In the genomic region with DNA sequence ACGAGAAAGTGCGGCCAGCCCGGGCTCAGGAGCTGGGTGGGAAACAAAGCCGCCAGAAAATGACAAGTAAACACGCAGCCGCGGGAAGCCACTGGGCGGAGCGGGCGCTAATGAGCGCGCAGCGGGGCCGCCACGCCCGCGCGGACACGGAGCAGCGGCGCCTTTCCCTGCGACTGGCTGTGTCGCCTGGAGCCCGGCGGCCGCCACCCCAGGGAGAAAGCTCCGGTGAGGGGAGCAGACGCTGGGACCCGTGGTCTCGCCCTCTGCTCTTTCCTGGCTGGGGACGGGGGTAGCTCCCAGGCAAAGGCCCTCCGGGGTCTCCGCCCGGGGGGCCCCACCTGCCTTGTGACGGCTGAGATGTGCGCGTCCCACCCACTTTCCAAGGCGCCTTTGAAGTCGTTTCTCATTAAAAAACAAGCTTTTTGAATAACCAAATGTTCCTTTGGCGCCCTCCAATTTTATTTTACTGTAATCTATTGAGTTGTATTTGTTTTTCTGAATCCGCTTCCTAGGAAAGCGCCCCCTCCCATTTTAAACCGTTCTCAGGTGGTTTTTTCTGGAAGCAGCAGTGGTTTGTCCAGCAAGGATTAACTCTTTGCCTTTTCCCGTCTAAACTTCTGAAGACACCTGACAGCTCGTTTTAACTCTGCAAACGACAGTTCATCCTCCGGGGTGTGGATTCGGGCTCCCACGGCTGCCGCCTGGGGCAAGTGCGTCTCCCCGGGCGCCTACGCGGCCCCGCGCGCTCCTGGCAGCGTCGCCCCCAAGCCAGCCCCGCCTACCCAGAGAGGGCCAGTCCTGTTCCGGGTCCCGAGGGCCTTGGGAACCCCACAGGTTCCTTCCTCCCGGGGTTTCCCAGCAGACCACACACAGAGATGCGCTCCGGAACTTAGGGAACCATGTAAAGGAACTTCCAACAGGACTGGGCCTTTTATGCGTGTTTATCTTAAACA, we compare ENCODE assay signal across 8 cellular contexts. TPM values are rescaled to one million over a fixed set of nuclear protein-coding genes. Genes with fewer than 3 reads are reported as not detected.
A peak's percentile ranks its signal among the peaks of the same experiment; 100 is the strongest.
DNase-seq lines count a peak whose midpoint lies in the region; ATAC-seq and TF ChIP-seq lines count a peak whose summit lies in the region.

No MANE protein-coding gene starts in this region.

- TF ChIP-seq CTCF in GM12864 (IDR thresholded peaks at IDR 0.05; ENCODE audit: low read depth, low read length, missing control alignments) (no peak), astrocyte of the cerebellum (IDR thresholded peaks at IDR 0.05; ENCODE audit: low read depth, low read length, missing control alignments) (no peak)

- H3K9ac ChIP-seq in subcutaneous abdominal adipose tissue (ENCODE audit: low read length in 5 of 5), result peak overlapping the region in 1 of 5 donors; percentile 35

- in situ Hi-C loops in astrocyte of the cerebellum (cut with HindIII; ENCODE audit: low sequenced_read_pairs), result no loop called here

- H3K4me1 ChIP-seq in subcutaneous abdominal adipose tissue (ENCODE audit: control insufficient read depth in 5 of 5, insufficient read depth in 5 of 5, low read length in 5 of 5), result peaks cover 0 to 19% (median 9%) of the 10 kb centered on the region in 5 donors

- peaks cover 9% of the 10 kb centered on the region; the same call in 1 of the 2 replicates for H3K27me3 ChIP-seq in MG63
- H3K27me3 ChIP-seq in subcutaneous abdominal adipose tissue (ENCODE audit: control insufficient read depth in 5 of 5, insufficient read depth in 4 of 5, low read length in 5 of 5), result peaks cover 6 to 17% (median 8%) of the 10 kb centered on the region in 5 donors

- H3K9me3 ChIP-seq in MG63 (no peaks in the 10 kb centered on the region), subcutaneous abdominal adipose tissue (ENCODE audit: control insufficient read depth in 5 of 5, low read length in 5 of 5) (no peaks in the 10 kb centered on the region)

- ATAC-seq in GM18498 (IDR thresholded peaks at IDR 0.05; ENCODE audit: unreplicated experiment) (no peak), GM19467 (IDR thresholded peaks at IDR 0.05; ENCODE audit: unreplicated experiment) (no peak)

- no peak for DNase-seq in GM12864 (ENCODE audit: low read depth)
- DNase-seq in MG63, result peak; percentile 38
- no peak for DNase-seq in astrocyte of the cerebellum (ENCODE audit: low read depth)
- peak; percentile 19 for DNase-seq in medulla oblongata (ENCODE audit: extremely low spot score)
- no peak for DNase-seq in middle frontal gyrus (ENCODE audit: extremely low spot score, low spot score)

- no peaks in the 10 kb centered on the region for H3K36me3 ChIP-seq in MG63
- H3K36me3 ChIP-seq in subcutaneous abdominal adipose tissue (ENCODE audit: control insufficient read depth in 5 of 5, insufficient read depth in 5 of 5, low read length in 5 of 5), result no peaks in the 10 kb centered on the region

- no peak overlapping the region for H3K27ac ChIP-seq in subcutaneous abdominal adipose tissue (ENCODE audit: low read depth, low read length)

- peak overlapping the region; percentile 16 for H3K4me3 ChIP-seq in GM12864 (ENCODE audit: low read depth, low read length)
- peak overlapping the region; percentile 38 for H3K4me3 ChIP-seq in MG63
- peak overlapping the region; percentile 28 for H3K4me3 ChIP-seq in astrocyte of the cerebellum (ENCODE audit: low read depth, low read length)
- H3K4me3 ChIP-seq in subcutaneous abdominal adipose tissue (ENCODE audit: low read depth in 1 of 5, low read length in 5 of 5), result peak overlapping the region; percentile 13 to 63 (median 49)

RNA-seq across cellular contexts. Expression of a gene that starts 54.6 kb away (rescaled TPM):
- total RNA-seq in MG63 (2014; rRNA removed; shearing (Covaris generic); ENCODE audit: low replicate concordance), result 0.05 and 1.3 TPM in 2 replicates

Comparison
In these comparisons a context has a peak if more than half of its experiments do, and no peak if none do; other contexts are left out.
1. DNase-seq: peak in MG63 (single experiment) and medulla oblongata (single experiment); none in GM12864 (single experiment), astrocyte of the cerebellum (single experiment) and middle frontal gyrus (single experiment).
2. Peak in every context shown above with its lines, with median percentiles within 50 percentile points of each other: H3K4me3 ChIP-seq.